8 cellular contexts compared by ENCODE assay signal in genomic region chr1:229508823-229509337, GRCh38. TPM values are rescaled to one million over a fixed set of nuclear protein-coding genes. Genes with fewer than 3 reads are reported as not detected.
DNase-seq lines count a peak whose midpoint lies in the region; ATAC-seq and TF ChIP-seq lines count a peak whose summit lies in the region.

No MANE protein-coding gene starts in this region.

- peak overlapping the region; percentile 87 for H3K4me3 Mint-ChIP-seq in CD8-positive, alpha-beta T cell
- H3K4me3 Mint-ChIP-seq in central memory CD8-positive, alpha-beta T cell, result peak overlapping the region; percentile 91

- TF ChIP-seq CTCF in CD8-positive, alpha-beta T cell (IDR thresholded peaks at IDR 0.05), result no peak
- no peak for TF ChIP-seq CTCF in NB4 (IDR thresholded peaks at IDR 0.05; ENCODE audit: low read depth, low read length)

- peak overlapping the region; percentile 97 for H3K27ac ChIP-seq in CD8-positive, alpha-beta T cell (ENCODE audit: low read depth, low read length)
- peak overlapping the region; percentile 95 for H3K27ac ChIP-seq in mesodermal cell (ENCODE audit: low read depth, low read length, severe bottlenecking)

- DNase-seq in CD8-positive, alpha-beta T cell, result no peak
- DNase-seq in NB4 (ENCODE audit: low read depth) (peak; percentile 14), COR-L47 (lab: John Stamatoyannopoulos, UW) (no peak), SK-N-DZ (ENCODE audit: low spot score) (no peak)
- no peak for DNase-seq in central memory CD8-positive, alpha-beta T cell (ENCODE audit: low spot score in 2 of 2)

- no peaks in the 10 kb centered on the region for H3K9me3 ChIP-seq in CD8-positive, alpha-beta T cell (ENCODE audit: low read length)
- H3K9me3 ChIP-seq in mesodermal cell (ENCODE audit: control insufficient read depth, low read length), result no peaks in the 10 kb centered on the region

- no peaks in the 10 kb centered on the region for H3K27me3 Mint-ChIP-seq in CD8-positive, alpha-beta T cell (ENCODE audit: low read depth)
- H3K27me3 Mint-ChIP-seq in central memory CD8-positive, alpha-beta T cell, result no peaks in the 10 kb centered on the region

- H3K36me3 Mint-ChIP-seq in CD8-positive, alpha-beta T cell, result peaks cover 17% of the 10 kb centered on the region
- peaks cover 30% of the 10 kb centered on the region for H3K36me3 Mint-ChIP-seq in central memory CD8-positive, alpha-beta T cell (ENCODE audit: insufficient read depth)

- no peaks in the 10 kb centered on the region for H3K9me3 Mint-ChIP-seq in CD8-positive, alpha-beta T cell
- H3K9me3 Mint-ChIP-seq in central memory CD8-positive, alpha-beta T cell, result no peaks in the 10 kb centered on the region

- POLR2A ChIA-PET in CD8-positive, alpha-beta T cell (lab: Charles Lee), result interaction anchor here (0.8 to 2.4 kb wide), 5 partner anchors 10 to 166 kb away, joined by 3 to 19 read pairs (median 3); partner anchors contain the start of genes ABCB10 and CCSAP

- intact Hi-C loops in CD8-positive, alpha-beta T cell (cut with DNase I, micrococcal nuclease), result loop anchor here (1.0 to 10.0 kb wide), 10 partner anchors 50 to 1133 kb away; partner anchors contain the start of genes RAB4A (in 2 of the 2), TAF5L (in 2 of the 2), URB2 (in 2 of the 2) and ABCB10 (in 1 of the 2)

- H3K27me3 ChIP-seq in CD8-positive, alpha-beta T cell (ENCODE audit: insufficient read depth, low read length), result no peaks in the 10 kb centered on the region

- 95 to 100% methylated on average over 2 to 3 of the region's 7 CpGs for WGBS in mesodermal cell (ENCODE audit: insufficient coverage in 2 of 2), 2 experiments

- H3K4me1 ChIP-seq in CD8-positive, alpha-beta T cell (ENCODE audit: insufficient read depth, low read length), result peaks cover 20% of the 10 kb centered on the region
- peaks cover 4% of the 10 kb centered on the region for H3K4me1 ChIP-seq in mesodermal cell (ENCODE audit: control insufficient read depth, insufficient read depth, low read length, poor library complexity, severe bottlenecking)

- ATAC-seq in CD8-positive, alpha-beta T cell, result no peak
- ATAC-seq in central memory CD8-positive, alpha-beta T cell (replicated peaks; ENCODE audit: extremely low read depth, poor library complexity, severe bottlenecking), result no peak
- ATAC-seq in HG02798 (IDR thresholded peaks at IDR 0.05; ENCODE audit: poor library complexity, unreplicated experiment) (no peak), HG02642 (IDR thresholded peaks at IDR 0.05; ENCODE audit: poor library complexity, unreplicated experiment) (no peak)

- TF ChIP-seq POLR2A in NB4 (IDR thresholded peaks at IDR 0.05; ENCODE audit: extremely low read depth, insufficient read length), result no peak

- CTCF ChIA-PET in CD8-positive, alpha-beta T cell (lab: Charles Lee), result interaction anchor here (0.8 to 2.8 kb wide), 5 partner anchors 27 to 845 kb away, joined by 3 to 10 read pairs (median 5); no protein-coding TSS in a partner anchor

- peaks cover 4% of the 10 kb centered on the region for H3K36me3 ChIP-seq in CD8-positive, alpha-beta T cell (ENCODE audit: insufficient read depth, low read length)
- H3K36me3 ChIP-seq in mesodermal cell (ENCODE audit: control insufficient read depth, insufficient read depth, low read length), result peaks cover 15% of the 10 kb centered on the region

- H3K4me3 ChIP-seq in CD8-positive, alpha-beta T cell (ENCODE audit: low read depth, low read length), result peak overlapping the region; percentile 99
- H3K4me3 ChIP-seq in NB4 (ENCODE audit: low read depth, low read length), result peak overlapping the region; percentile 84
- peak overlapping the region; percentile 93 for H3K4me3 ChIP-seq in mesodermal cell (ENCODE audit: extremely low read depth, insufficient read depth, low read length, poor library complexity, severe bottlenecking)

- peaks cover 29% of the 10 kb centered on the region for H3K4me1 Mint-ChIP-seq in CD8-positive, alpha-beta T cell (ENCODE audit: low read depth)
- H3K4me1 Mint-ChIP-seq in central memory CD8-positive, alpha-beta T cell, result peaks cover 13% of the 10 kb centered on the region

- peak overlapping the region; percentile 99 for H3K27ac Mint-ChIP-seq in CD8-positive, alpha-beta T cell
- H3K27ac Mint-ChIP-seq in central memory CD8-positive, alpha-beta T cell (ENCODE audit: low read depth), result peak overlapping the region; percentile 94

RNA-seq across cellular contexts. Expression of gene NUP133, which starts 0.7 kb away (rescaled TPM):
- 10 to 100 TPM; 49.0 to 50.7 TPM for total RNA-seq in CD8-positive, alpha-beta T cell
- 40.5 TPM for polyA plus RNA-seq in mesodermal cell (2013, experiment 1 of 2)
- 42.9 TPM for polyA plus RNA-seq in mesodermal cell (2013, experiment 2 of 2)
- 46.8 and 52.2 TPM in 2 replicates for polyA plus RNA-seq in SK-N-DZ (2014; cell fraction: cytosol; rRNA removed)
- 61.4 and 70.6 TPM in 2 replicates for polyA plus RNA-seq in SK-N-DZ (2014; cell fraction: nucleus; rRNA removed)

RNA-seq across cellular contexts. Expression of gene ABCB10, which starts 49.6 kb away (rescaled TPM):
- total RNA-seq in CD8-positive, alpha-beta T cell, result 1 to 10 TPM; 6.1 to 7.6 TPM
- polyA plus RNA-seq in mesodermal cell (2013, experiment 1 of 2), result 8.9 TPM
- 11.6 TPM for polyA plus RNA-seq in mesodermal cell (2013, experiment 2 of 2)
- polyA plus RNA-seq in SK-N-DZ (2014; cell fraction: cytosol; rRNA removed), result 20.5 and 23.3 TPM in 2 replicates
- polyA plus RNA-seq in SK-N-DZ (2014; cell fraction: nucleus; rRNA removed), result 24.1 and 34.0 TPM in 2 replicates
